Comparison of ENCODE assay signal across 8 cellular contexts in the genomic region with DNA sequence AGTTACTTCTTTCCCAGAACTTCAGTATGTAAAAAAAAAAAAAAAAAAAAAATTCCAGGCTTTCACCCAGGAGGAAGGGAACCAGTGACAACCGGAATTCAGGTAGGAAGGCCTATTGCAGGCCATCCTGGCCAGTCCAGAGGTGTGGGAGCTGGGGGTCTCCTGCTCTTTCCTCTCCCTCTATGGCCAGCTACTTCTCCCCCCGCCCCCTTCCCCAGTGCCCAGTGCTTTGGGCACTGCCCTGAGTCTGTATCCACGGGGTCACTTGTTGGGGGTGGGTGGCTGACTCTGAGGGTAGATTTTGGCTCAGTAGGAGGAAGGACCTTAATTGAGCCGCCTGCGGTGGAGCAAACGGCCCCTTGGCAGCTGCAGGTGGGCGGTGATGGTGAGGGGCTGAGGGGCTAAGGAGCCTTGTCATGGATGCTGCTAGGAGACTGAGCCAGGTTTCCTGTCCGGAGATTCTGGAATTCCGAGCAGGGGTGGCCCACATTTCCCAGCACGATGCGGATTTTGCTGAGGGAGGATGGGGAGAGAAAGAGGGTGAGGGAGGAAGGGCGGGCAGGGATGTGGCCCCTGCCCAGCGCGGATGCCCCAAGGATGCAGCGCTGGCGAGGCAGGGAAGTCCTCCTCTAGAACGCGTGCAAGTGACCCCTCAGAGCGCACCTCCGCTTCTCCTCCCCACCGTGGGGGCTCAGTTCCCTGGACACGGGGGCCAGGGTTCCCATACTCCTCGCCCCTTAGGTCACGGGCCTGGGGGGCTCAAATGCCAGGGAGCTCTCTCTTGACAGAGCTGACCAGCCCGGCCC. TPM values are rescaled to one million over a fixed set of nuclear protein-coding genes. Genes with fewer than 3 reads are reported as not detected.
DNase-seq lines count a peak whose midpoint lies in the region; ATAC-seq and TF ChIP-seq lines count a peak whose summit lies in the region.

No MANE protein-coding gene starts in this region.

- H3K79me2 ChIP-seq in OCI-LY7 (ENCODE audit: insufficient read depth, low read depth, low read length): no peaks in the 10 kb centered on the region
- peaks cover 48% of the 10 kb centered on the region for H3K79me2 ChIP-seq in neural cell (replicated peaks; ENCODE audit: insufficient read depth, low read length)

- no peaks in the 10 kb centered on the region for H3K36me3 ChIP-seq in CD4-positive, CD25-positive, alpha-beta regulatory T cell (ENCODE audit: control insufficient read depth, insufficient read depth, low read length)
- H3K36me3 ChIP-seq in OCI-LY7 (ENCODE audit: insufficient read depth, low read length) (peaks cover 6% of the 10 kb centered on the region; the same call in 1 of the 2 replicates), neural cell (ENCODE audit: insufficient read depth, low read length) (no peaks in the 10 kb centered on the region)

- POLR2A ChIA-PET in OCI-LY7 (lab: Charles Lee): interaction anchor here (0.7 kb wide), 1 partner anchor 310 kb away, joined by 8 read pairs; no protein-coding TSS in a partner anchor

- no peak for TF ChIP-seq RAD21 in neural cell (conservative IDR thresholded peaks at IDR 0.05)

- H3K9me2 ChIP-seq in OCI-LY7 (ENCODE audit: insufficient read depth, low read length) (no peaks in the 10 kb centered on the region), neural cell (ENCODE audit: insufficient read depth, low read length) (no peaks in the 10 kb centered on the region)

- DNase-seq in CD4-positive, CD25-positive, alpha-beta regulatory T cell: no peak
- no peak for DNase-seq in OCI-LY7 (ENCODE audit: low spot score)
- no peak for DNase-seq in epithelial cell of esophagus (ENCODE audit: low read depth)
- DNase-seq in SIG-M5 treated with dmso at 0.1 percent for 504 hours (lab: John Stamatoyannopoulos, UW; ENCODE audit: unreplicated experiment): no peak
- DNase-seq in pons (ENCODE audit: low spot score): no peak
- DNase-seq in DMS114 treated with DMSO at 0.1 percent for 48 hours (lab: John Stamatoyannopoulos, UW; ENCODE audit: unreplicated experiment): no peak

- no peak for TF ChIP-seq CTCF in OCI-LY7 (conservative IDR thresholded peaks at IDR 0.05; ENCODE audit: low read length)
- TF ChIP-seq CTCF in epithelial cell of esophagus (IDR thresholded peaks at IDR 0.05; ENCODE audit: insufficient read depth, low read depth, low read length, missing control alignments): no peak
- TF ChIP-seq CTCF in neural cell (IDR thresholded peaks at IDR 0.05; ENCODE audit: poor library complexity, severe bottlenecking): no peak

- CTCF ChIA-PET in OCI-LY7 (lab: Charles Lee; ENCODE audit: unreplicated experiment): no interaction called here

- H3K27me3 ChIP-seq in CD4-positive, CD25-positive, alpha-beta regulatory T cell (ENCODE audit: control insufficient read depth, insufficient read depth, low read length): no peaks in the 10 kb centered on the region
- H3K27me3 ChIP-seq in neural cell (ENCODE audit: insufficient read depth, low read depth, low read length): no peaks in the 10 kb centered on the region

- no peaks in the 10 kb centered on the region for H3K9me3 ChIP-seq in CD4-positive, CD25-positive, alpha-beta regulatory T cell (ENCODE audit: control insufficient read depth in 2 of 2, low read length in 2 of 2)
- H3K9me3 ChIP-seq in OCI-LY7 (ENCODE audit: low read length): peaks cover 6% of the 10 kb centered on the region; the same call in 1 of the 2 replicates
- no peaks in the 10 kb centered on the region for H3K9me3 ChIP-seq in neural cell (ENCODE audit: low read length)

- TF ChIP-seq EP300 in neural cell (conservative IDR thresholded peaks at IDR 0.05; ENCODE audit: poor library complexity, severe bottlenecking): no peak

- H2AFZ ChIP-seq in OCI-LY7 (ENCODE audit: low read length) (peak overlapping the region; percentile 57; the same call in 1 of the 2 replicates), neural cell (ENCODE audit: low read depth, low read length) (peak overlapping the region; percentile 73)

- peak overlapping the region; percentile 65 for H3K27ac ChIP-seq in CD4-positive, CD25-positive, alpha-beta regulatory T cell (ENCODE audit: insufficient read depth, low read length, poor library complexity, severe bottlenecking)
- H3K27ac ChIP-seq in OCI-LY7 (ENCODE audit: low read depth, low read length, poor library complexity, severe bottlenecking) (no peak overlapping the region), neural cell (ENCODE audit: low read length) (no peak overlapping the region)

- H3K4me2 ChIP-seq in OCI-LY7 (ENCODE audit: low read length) (peak overlapping the region; percentile 88), neural cell (ENCODE audit: low read length) (peak overlapping the region; percentile 84)

- H3K27me3 Mint-ChIP-seq in CD4-positive, CD25-positive, alpha-beta regulatory T cell: no peaks in the 10 kb centered on the region

- intact Hi-C loops in OCI-LY7 (cut with micrococcal nuclease; ENCODE audit: unreplicated experiment): no loop called here

- ATAC-seq in CD4-positive, CD25-positive, alpha-beta regulatory T cell (ENCODE audit: low read depth in 2 of 2): no peak
- no peak for ATAC-seq in GM19397 (IDR thresholded peaks at IDR 0.05; ENCODE audit: unreplicated experiment)

- peak overlapping the region; percentile 84 for H3K9ac ChIP-seq in neural cell (ENCODE audit: low read length)

- H3K4me3 ChIP-seq in CD4-positive, CD25-positive, alpha-beta regulatory T cell (ENCODE audit: low read depth, low read length): no peak overlapping the region
- H3K4me3 ChIP-seq in OCI-LY7 (ENCODE audit: low read depth, low read length, poor library complexity, severe bottlenecking) (peak overlapping the region; percentile 72), epithelial cell of esophagus (ENCODE audit: low read length) (peak overlapping the region; percentile 66), neural cell (ENCODE audit: low read length) (peak overlapping the region; percentile 90)

- peaks cover 31% of the 10 kb centered on the region for H3K4me1 ChIP-seq in CD4-positive, CD25-positive, alpha-beta regulatory T cell (ENCODE audit: control insufficient read depth, insufficient read depth, low read length, poor library complexity, severe bottlenecking)
- peaks cover 18% of the 10 kb centered on the region for H3K4me1 ChIP-seq in OCI-LY7 (ENCODE audit: insufficient read depth, low read length, poor library complexity, severe bottlenecking)

- H3K4me3 Mint-ChIP-seq in CD4-positive, CD25-positive, alpha-beta regulatory T cell: peak overlapping the region; percentile 91 to 96 (median 93)

- no peaks in the 10 kb centered on the region for H3F3A ChIP-seq in neural cell (ENCODE audit: insufficient read depth, low read length, poor library complexity, severe bottlenecking)

- no TSS peak for BruUV-seq in OCI-LY7 (replicated peaks; lab: Mats Ljungman, UMichigan)

- peak overlapping the region; percentile 82 to 94 (median 83) for H3K27ac Mint-ChIP-seq in CD4-positive, CD25-positive, alpha-beta regulatory T cell

- peaks cover 3% of the 10 kb centered on the region for H3K36me3 Mint-ChIP-seq in CD4-positive, CD25-positive, alpha-beta regulatory T cell

- peaks cover 4 to 53% (median 21%) of the 10 kb centered on the region in 4 donors for H3K4me1 Mint-ChIP-seq in CD4-positive, CD25-positive, alpha-beta regulatory T cell

- peaks cover 0 to 4% (median 0%) of the 10 kb centered on the region in 7 donors for H3K9me3 Mint-ChIP-seq in CD4-positive, CD25-positive, alpha-beta regulatory T cell

- H4K20me1 ChIP-seq in OCI-LY7 (ENCODE audit: insufficient read depth, low read length): no peaks in the 10 kb centered on the region
- H4K20me1 ChIP-seq in neural cell (ENCODE audit: insufficient read depth): no peaks in the 10 kb centered on the region

TF ChIP-seq in neural cell, 6 proteins besides CTCF, POLR2A, EP300 and RAD21:
- TF ChIP-seq SMC3 (conservative IDR thresholded peaks at IDR 0.05; ENCODE audit: poor library complexity) (no peak), TAF1 (IDR thresholded peaks at IDR 0.05; ENCODE audit: low read depth) (no peak), EZH2 (IDR thresholded peaks at IDR 0.05; ENCODE audit: borderline replicate concordance, insufficient read depth, low read length, poor library complexity, severe bottlenecking) (no peak), POLR2AphosphoS5 (IDR thresholded peaks at IDR 0.05) (no peak), MXI1 (conservative IDR thresholded peaks at IDR 0.05; ENCODE audit: poor library complexity, severe bottlenecking) (no peak)
- TF ChIP-seq, protein P1, sequence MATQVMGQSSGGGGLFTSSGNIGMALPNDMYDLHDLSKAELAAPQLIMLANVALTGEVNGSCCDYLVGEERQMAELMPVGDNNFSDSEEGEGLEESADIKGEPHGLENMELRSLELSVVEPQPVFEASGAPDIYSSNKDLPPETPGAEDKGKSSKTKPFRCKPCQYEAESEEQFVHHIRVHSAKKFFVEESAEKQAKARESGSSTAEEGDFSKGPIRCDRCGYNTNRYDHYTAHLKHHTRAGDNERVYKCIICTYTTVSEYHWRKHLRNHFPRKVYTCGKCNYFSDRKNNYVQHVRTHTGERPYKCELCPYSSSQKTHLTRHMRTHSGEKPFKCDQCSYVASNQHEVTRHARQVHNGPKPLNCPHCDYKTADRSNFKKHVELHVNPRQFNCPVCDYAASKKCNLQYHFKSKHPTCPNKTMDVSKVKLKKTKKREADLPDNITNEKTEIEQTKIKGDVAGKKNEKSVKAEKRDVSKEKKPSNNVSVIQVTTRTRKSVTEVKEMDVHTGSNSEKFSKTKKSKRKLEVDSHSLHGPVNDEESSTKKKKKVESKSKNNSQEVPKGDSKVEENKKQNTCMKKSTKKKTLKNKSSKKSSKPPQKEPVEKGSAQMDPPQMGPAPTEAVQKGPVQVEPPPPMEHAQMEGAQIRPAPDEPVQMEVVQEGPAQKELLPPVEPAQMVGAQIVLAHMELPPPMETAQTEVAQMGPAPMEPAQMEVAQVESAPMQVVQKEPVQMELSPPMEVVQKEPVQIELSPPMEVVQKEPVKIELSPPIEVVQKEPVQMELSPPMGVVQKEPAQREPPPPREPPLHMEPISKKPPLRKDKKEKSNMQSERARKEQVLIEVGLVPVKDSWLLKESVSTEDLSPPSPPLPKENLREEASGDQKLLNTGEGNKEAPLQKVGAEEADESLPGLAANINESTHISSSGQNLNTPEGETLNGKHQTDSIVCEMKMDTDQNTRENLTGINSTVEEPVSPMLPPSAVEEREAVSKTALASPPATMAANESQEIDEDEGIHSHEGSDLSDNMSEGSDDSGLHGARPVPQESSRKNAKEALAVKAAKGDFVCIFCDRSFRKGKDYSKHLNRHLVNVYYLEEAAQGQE (IDR thresholded peaks at IDR 0.05; ENCODE audit: borderline replicate concordance): no peak

RNA-seq across cellular contexts. Expression of a gene that starts 1.3 kb away (rescaled TPM):
- 29.4 TPM for total RNA-seq in CD4-positive, CD25-positive, alpha-beta regulatory T cell
- 1 to 10 TPM in 2 of 4 donors, under 1 TPM in 2; 0.37 to 1.3 (median 0.94) TPM for polyA plus RNA-seq in CD4-positive, CD25-positive, alpha-beta regulatory T cell
- total RNA-seq in OCI-LY7 (2014; rRNA removed; shearing (Covaris generic)): 18.9 and 20.6 TPM in 2 replicates
- 23.7 and 24.6 TPM in 2 replicates for total RNA-seq in OCI-LY7 (2022)
- 42.4 and 42.8 TPM in 2 replicates for polyA plus RNA-seq in neural cell
- polyA minus RNA-seq in neural cell: 46.5 and 48.5 TPM in 2 replicates
